In the genomic region with DNA sequence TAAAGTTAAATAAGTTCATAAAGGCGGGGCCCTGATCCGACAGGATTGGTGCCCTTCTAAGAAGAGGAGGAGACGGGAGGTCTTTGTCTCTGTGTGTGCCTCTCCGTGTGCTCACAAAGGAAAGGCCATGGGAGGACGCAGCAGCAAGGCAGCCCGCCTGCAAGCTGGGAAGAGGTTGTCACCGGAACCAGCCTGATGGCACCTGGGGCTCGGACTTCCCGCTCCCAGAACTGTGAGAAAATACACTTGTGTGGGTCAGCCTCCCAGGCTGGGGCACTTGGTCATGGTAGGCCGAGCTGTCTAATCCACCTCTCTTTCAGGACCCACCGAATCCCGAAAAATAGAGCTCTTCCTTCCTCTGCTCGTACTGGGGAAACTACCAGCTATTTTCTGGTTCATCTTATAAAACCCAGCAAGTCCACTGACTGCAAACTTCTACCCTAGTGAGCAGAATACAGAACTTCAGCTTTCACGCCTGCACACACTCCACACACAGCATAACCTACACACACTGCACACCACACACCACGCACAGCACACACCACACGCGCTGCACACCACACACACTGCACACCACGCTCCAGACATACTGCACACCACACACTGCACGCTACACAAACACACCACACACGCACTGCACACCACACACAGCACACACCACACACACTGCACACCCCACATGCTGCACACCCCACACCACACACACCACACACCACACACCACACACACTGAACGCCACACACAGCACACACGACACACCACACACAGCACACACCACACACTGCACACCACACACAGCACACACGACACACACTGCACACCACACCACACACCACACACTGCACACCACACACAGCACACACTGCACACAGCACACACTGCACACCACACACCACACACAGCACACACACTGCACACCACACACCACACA, we compare ENCODE assay signal across 17 cellular contexts.
"Had no signal": no experiment of that assay in that cellular context is flagged by ENCODE, and none has a peak within 500 bp of the region (broad histone marks: within the 10 kb centered on the region; RNA-seq: fewer than 3 reads in every experiment).

No MANE protein-coding gene starts in this region.

- ATAC-seq: sciatic nerve had no signal

- H3K36me3 Mint-ChIP-seq: brain had no signal

- H3K27ac Mint-ChIP-seq: activated CD4-positive, alpha-beta memory T cell treated with anti-CD3 and anti-CD28 coated beads, Interleukin-2, amount 10 ng/mL, durations not matched to agents 7 days and 5 days; brain; T-helper 2 cell treated with Interferon-gamma antibody and Interleukin-4, amounts not matched to agents 5 μg/mL and 100 μg/mL, for 36 hours had no signal

- H3K4me3 ChIP-seq: prostate gland, spleen, upper lobe of left lung had no signal

- H3K27me3 Mint-ChIP-seq: brain, naive B cell had no signal

- H3K4me1 ChIP-seq: prostate gland, spleen, upper lobe of left lung had no signal

- DNase-seq: activated CD4-positive, alpha-beta memory T cell treated with anti-CD3 and anti-CD28 coated beads, Interleukin-2, amount 10 ng/mL, durations not matched to agents 7 days and 5 days; activated CD4-positive, alpha-beta T cell treated with anti-CD3 and anti-CD28 coated beads for 1 hour; activated naive CD4-positive, alpha-beta T cell treated with Interleukin-2 at 50 U/mL for 16 hours; dermis blood vessel endothelial cell; kidney glomerular epithelial cell; midbrain; naive B cell; spleen; stimulated activated CD4-positive, alpha-beta T cell treated with anti-CD3 and anti-CD28 coated beads, Interleukin-1b, Interleukin-23, amount 100 ng/mL, for 48 hours; stimulated activated naive CD4-positive, alpha-beta T cell; SW 1271; upper lobe of left lung had no signal

- H3K27me3 ChIP-seq: neutrophil, spleen, upper lobe of left lung had no signal

- H3K4me1 Mint-ChIP-seq: activated CD4-positive, alpha-beta memory T cell treated with anti-CD3 and anti-CD28 coated beads, Interleukin-2, amount 10 ng/mL, durations not matched to agents 7 days and 5 days; brain; naive B cell had no signal

- H3K36me3 ChIP-seq: neutrophil, prostate gland, spleen, upper lobe of left lung had no signal

- H3K27ac ChIP-seq: neutrophil, prostate gland, spleen, upper lobe of left lung had no signal

- H3K4me3 Mint-ChIP-seq: activated CD4-positive, alpha-beta memory T cell treated with anti-CD3 and anti-CD28 coated beads, Interleukin-2, amount 10 ng/mL, durations not matched to agents 7 days and 5 days; brain; naive B cell; T-helper 2 cell treated with Interferon-gamma antibody and Interleukin-4, amounts not matched to agents 5 μg/mL and 100 μg/mL, for 36 hours had no signal
